27 cellular contexts compared by ENCODE assay signal in the genomic region with DNA sequence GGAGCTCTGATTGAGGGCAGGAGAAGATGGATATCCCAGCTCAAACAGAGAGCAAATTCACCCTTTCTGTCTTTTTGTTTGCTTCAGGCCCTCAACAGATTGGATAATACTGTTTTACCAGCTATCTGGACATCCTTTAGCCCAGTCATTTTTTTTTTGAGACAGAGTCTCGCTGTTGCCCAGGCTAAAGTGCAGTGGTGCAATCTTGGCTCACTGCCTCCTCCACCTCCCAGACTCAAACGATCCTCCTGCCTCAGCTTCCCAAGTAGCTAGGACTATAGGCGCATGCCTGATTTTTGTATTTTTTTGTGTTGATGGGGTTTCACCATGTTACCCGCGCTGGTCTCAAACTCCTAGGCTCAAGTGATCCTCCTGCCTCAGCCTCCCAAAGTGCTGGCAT.
"Had no signal": no experiment of that assay in that cellular context is flagged by ENCODE, and none has a peak within 500 bp of the region (broad histone marks: within the 10 kb centered on the region; RNA-seq: fewer than 3 reads in every experiment).

No MANE protein-coding gene starts in this region.

- H3K27me3 Mint-ChIP-seq: naive thymus-derived CD8-positive, alpha-beta T cell; stimulated activated naive B cell treated with anti-CD40 and anti-IgM and Interleukin-4, amounts not matched to agents 10 μg/mL and 1 μg/mL and 100 μg/mL, for 72 hours; type B pancreatic cell had no signal

- H2AFZ ChIP-seq: hepatocyte, parathyroid adenoma had no signal

- H3K4me3 ChIP-seq: heart right ventricle, hepatocyte, lower lobe of right lung, skin epidermis, stomach, thoracic aorta, tibial artery, uterus had no signal

- H3K27ac ChIP-seq: heart right ventricle, hepatocyte, lower lobe of right lung, parathyroid adenoma, skin epidermis, stomach, thoracic aorta, tibial artery, uterus had no signal

- H3K9ac ChIP-seq: parathyroid adenoma had no signal

- H3K27ac Mint-ChIP-seq: stimulated activated naive B cell treated with anti-CD40 and anti-IgM and Interleukin-4, amounts not matched to agents 10 μg/mL and 1 μg/mL and 100 μg/mL, for 72 hours; type B pancreatic cell had no signal

- DNase-seq: heart right ventricle; islet precursor cell; left ventricle myocardium superior; lower lobe of right lung; mammary epithelial cell; mesenchymal stem cell; naive thymus-derived CD8-positive, alpha-beta T cell; nucleus accumbens; retina; right cardiac atrium; stimulated activated CD4-positive, alpha-beta T cell treated with anti-CD3 and anti-CD28 coated beads, Interleukin-12 subunit alpha, Interleukin-12 subunit beta, amount 100 ng/mL, for 4 hours; stimulated activated CD4-positive, alpha-beta T cell treated with anti-CD3 and anti-CD28 coated beads, Interleukin-15, amount 100 ng/mL, for 24 hours; stimulated activated CD4-positive, alpha-beta T cell treated with anti-CD3 and anti-CD28 coated beads, Interleukin-2, amount 100 ng/mL, for 24 hours; stimulated activated CD4-positive, alpha-beta T cell treated with anti-CD3 and anti-CD28 coated beads, Interleukin-4, amount 100 ng/mL, for 1 hour; stimulated activated naive B cell treated with anti-CD40 and anti-IgM and Interleukin-4, amounts not matched to agents 10 μg/mL and 1 μg/mL and 100 μg/mL, for 72 hours; stimulated activated naive CD8-positive, alpha-beta T cell treated with anti-CD3 and anti-CD28 coated beads, Interleukin-15, Interleukin-2, amounts not matched to agents 100 U/mL and 50 U/mL, for 24 hours; stomach; uterus had no signal

- H3K4me3 Mint-ChIP-seq: naive thymus-derived CD8-positive, alpha-beta T cell; nephron; neural crest cell; stimulated activated naive B cell treated with anti-CD40 and anti-IgM and Interleukin-4, amounts not matched to agents 10 μg/mL and 1 μg/mL and 100 μg/mL, for 72 hours; type B pancreatic cell had no signal

- H3K27me3 ChIP-seq: heart right ventricle, hepatocyte, stomach, tibial artery, uterus had no signal

- H3K4me2 ChIP-seq: hepatocyte had no signal

- H3K4me1 Mint-ChIP-seq: neural crest cell had no signal

- H3K79me2 ChIP-seq: hepatocyte, parathyroid adenoma had no signal

- H3K4me1 ChIP-seq: parathyroid adenoma, tibial artery, uterus had no signal

- ATAC-seq: heart right ventricle; left ventricle myocardium superior; lower lobe of right lung; naive thymus-derived CD8-positive, alpha-beta T cell; right cardiac atrium; sciatic nerve; stimulated activated naive B cell treated with anti-CD40 and anti-IgM and Interleukin-4, amounts not matched to agents 10 μg/mL and 1 μg/mL and 100 μg/mL, for 72 hours; stimulated activated naive CD8-positive, alpha-beta T cell treated with anti-CD3 and anti-CD28 coated beads, Interleukin-15, Interleukin-2, amounts not matched to agents 100 U/mL and 50 U/mL, for 24 hours had no signal
